In genomic region chr1:1179339-1179982, GRCh38 we compare ENCODE assay signal across 2 cellular contexts.
TF ChIP-seq lines count a peak whose summit lies in the region.

No MANE protein-coding gene starts in this region.

TF ChIP-seq in SK-N-SH, 30 proteins besides CTCF, POLR2A, EP300 and RAD21 (continued from another document):
- no peak for TF ChIP-seq ZBTB33 (IDR thresholded peaks at IDR 0.05; ENCODE audit: borderline replicate concordance, low read depth)
- TF ChIP-seq JUND (IDR thresholded peaks at IDR 0.05): no peak
- no peak for TF ChIP-seq FOXJ3 (CRISPR knock-in tag; IDR thresholded peaks at IDR 0.05)
- no peak for TF ChIP-seq IRF3 (IDR thresholded peaks at IDR 0.05; ENCODE audit: low read depth, low read length)
- no peak for TF ChIP-seq TEAD4 (IDR thresholded peaks at IDR 0.05; ENCODE audit: borderline replicate concordance, insufficient read depth)
- no peak for TF ChIP-seq YY1 (IDR thresholded peaks at IDR 0.05; ENCODE audit: low read depth)
- TF ChIP-seq NRF1 (IDR thresholded peaks at IDR 0.05; ENCODE audit: low read depth, low read length): no peak
- no peak for TF ChIP-seq CHD2 (IDR thresholded peaks at IDR 0.05; ENCODE audit: low read length, partially characterized antibody)
- TF ChIP-seq POLR2AphosphoS5 (IDR thresholded peaks at IDR 0.05; ENCODE audit: low read depth, low read length): no peak
- TF ChIP-seq RXRA (IDR thresholded peaks at IDR 0.05; ENCODE audit: borderline replicate concordance, low read depth): no peak
TF ChIP-seq in SK-N-SH: peak in this region for 0.

TF ChIP-seq in SK-N-SH treated with all-trans-retinoic acid at 6 μM for 48 hours, 23 proteins besides CTCF, POLR2A, EP300 and RAD21 (continued from another document):
- TF ChIP-seq CSRNP3 (CRISPR knock-in tag; IDR thresholded peaks at IDR 0.05) (no peak), SNAI2 (CRISPR knock-in tag; IDR thresholded peaks at IDR 0.05) (no peak), ZNF565 (CRISPR knock-in tag; conservative IDR thresholded peaks at IDR 0.05; ENCODE audit: low read depth) (no peak)
TF ChIP-seq in SK-N-SH treated with all-trans-retinoic acid at 6 μM for 48 hours: peak in this region for 0.
